In the genomic region with DNA sequence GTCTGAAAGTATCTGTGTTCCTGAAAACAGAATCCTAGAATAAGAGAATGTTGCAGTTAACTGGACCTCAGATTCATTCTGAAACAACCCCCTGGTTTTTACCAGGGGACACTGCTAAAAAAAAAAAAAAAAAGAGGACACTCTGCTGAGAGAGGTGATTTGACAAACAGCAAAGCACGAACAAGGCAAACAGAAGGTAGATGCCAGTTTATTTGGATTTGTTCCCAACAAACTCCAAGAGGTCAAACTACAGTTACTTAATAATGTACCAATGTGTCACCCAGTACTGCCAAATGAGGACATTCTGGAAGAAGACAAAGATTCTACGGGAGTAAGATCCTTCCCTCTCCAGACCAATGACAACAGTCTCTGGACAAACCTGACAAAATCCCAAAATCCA, we compare ENCODE assay signal across 26 cellular contexts. TPM values are rescaled to one million over a fixed set of nuclear protein-coding genes. Genes with fewer than 3 reads are reported as not detected.
"Had no signal": no experiment of that assay in that cellular context is flagged by ENCODE, and none has a peak within 500 bp of the region (broad histone marks: within the 10 kb centered on the region; RNA-seq: fewer than 3 reads in every experiment).

No MANE protein-coding gene starts in this region.

- H3K27me3 ChIP-seq: cardiac muscle cell, esophagus squamous epithelium, upper lobe of right lung had no signal

- DNase-seq: activated B cell treated with CpG ODN at 0.5 μM for 24 hours; activated CD4-positive, alpha-beta memory T cell treated with anti-CD3 and anti-CD28 coated beads, Interleukin-2, amount 10 ng/mL, durations not matched to agents 7 days and 5 days; activated CD4-positive, alpha-beta T cell treated with anti-CD3 and anti-CD28 coated beads for 48 hours; activated CD8-positive, alpha-beta memory T cell treated with anti-CD3 and anti-CD28 coated beads, Interleukin-2, amount 10 ng/mL, durations not matched to agents 7 days and 5 days; activated naive CD4-positive, alpha-beta T cell; activated naive CD8-positive, alpha-beta T cell treated with anti-CD3 and anti-CD28 coated beads for 36 hours; activated T-cell treated with anti-CD3 and anti-CD28 coated beads, Interleukin-2, amount 50 U/mL, for 1 hour; amygdala; effector memory CD8-positive, alpha-beta T cell; esophagus squamous epithelium; hypothalamus; islet precursor cell; mammary epithelial cell; naive B cell; stimulated activated CD4-positive, alpha-beta T cell treated with anti-CD3 and anti-CD28 coated beads, Interleukin-12 subunit alpha, Interleukin-12 subunit beta, amount 100 ng/mL, for 4 hours; stimulated activated CD4-positive, alpha-beta T cell treated with anti-CD3 and anti-CD28 coated beads, Interleukin-1b, Interleukin-23, amount 100 ng/mL, for 48 hours; stimulated activated CD8-positive, alpha-beta memory T cell treated with anti-CD3 and anti-CD28 coated beads, Interleukin-4, amount 100 ng/mL, for 48 hours; stimulated activated naive CD4-positive, alpha-beta T cell; T-cell; upper lobe of right lung had no signal

- H3K4me1 ChIP-seq: parathyroid adenoma, upper lobe of right lung had no signal

- H3K36me3 ChIP-seq: cardiac muscle cell, esophagus squamous epithelium, upper lobe of right lung had no signal

- ATAC-seq: activated CD8-positive, alpha-beta memory T cell treated with anti-CD3 and anti-CD28 coated beads, Interleukin-2, amount 10 ng/mL, durations not matched to agents 7 days and 5 days; activated T-helper 17 cell treated with anti-CD3 and anti-CD28 coated beads, Interleukin-2, amount 50 U/mL, for 72 hours; effector memory CD8-positive, alpha-beta T cell; T-cell; upper lobe of right lung had no signal

- H3K27ac ChIP-seq: cardiac muscle cell, esophagus squamous epithelium, parathyroid adenoma, upper lobe of right lung had no signal

- H2AFZ ChIP-seq: parathyroid adenoma had no signal

- H3K9me3 ChIP-seq: esophagus squamous epithelium, upper lobe of right lung had no signal

- H3K9ac ChIP-seq: parathyroid adenoma had no signal

- H3K79me2 ChIP-seq: parathyroid adenoma had no signal

- H3K4me3 ChIP-seq: cardiac muscle cell, esophagus squamous epithelium, upper lobe of right lung had no signal

RNA-seq across cellular contexts. Expression of a gene that starts 40.6 kb away (rescaled TPM):
- total RNA-seq: activated B cell treated with CpG ODN at 0.5 μM for 24 hours; activated CD4-positive, alpha-beta memory T cell treated with anti-CD3 and anti-CD28 coated beads, Interleukin-2, amount 10 ng/mL, durations not matched to agents 7 days and 5 days; activated CD8-positive, alpha-beta memory T cell treated with anti-CD3 and anti-CD28 coated beads, Interleukin-2, amount 10 ng/mL, durations not matched to agents 7 days and 5 days; activated naive CD8-positive, alpha-beta T cell treated with anti-CD3 and anti-CD28 coated beads for 36 hours; activated T-helper 17 cell treated with anti-CD3 and anti-CD28 coated beads, Interleukin-2, amount 50 U/mL, for 72 hours; cardiac muscle cell; dermis microvascular lymphatic vessel endothelial cell; fibroblast of villous mesenchyme; mononuclear cell; T-cell had no signal
- polyA plus RNA-seq: cardiac muscle cell, mammary epithelial cell had no signal
